In the genomic region with DNA sequence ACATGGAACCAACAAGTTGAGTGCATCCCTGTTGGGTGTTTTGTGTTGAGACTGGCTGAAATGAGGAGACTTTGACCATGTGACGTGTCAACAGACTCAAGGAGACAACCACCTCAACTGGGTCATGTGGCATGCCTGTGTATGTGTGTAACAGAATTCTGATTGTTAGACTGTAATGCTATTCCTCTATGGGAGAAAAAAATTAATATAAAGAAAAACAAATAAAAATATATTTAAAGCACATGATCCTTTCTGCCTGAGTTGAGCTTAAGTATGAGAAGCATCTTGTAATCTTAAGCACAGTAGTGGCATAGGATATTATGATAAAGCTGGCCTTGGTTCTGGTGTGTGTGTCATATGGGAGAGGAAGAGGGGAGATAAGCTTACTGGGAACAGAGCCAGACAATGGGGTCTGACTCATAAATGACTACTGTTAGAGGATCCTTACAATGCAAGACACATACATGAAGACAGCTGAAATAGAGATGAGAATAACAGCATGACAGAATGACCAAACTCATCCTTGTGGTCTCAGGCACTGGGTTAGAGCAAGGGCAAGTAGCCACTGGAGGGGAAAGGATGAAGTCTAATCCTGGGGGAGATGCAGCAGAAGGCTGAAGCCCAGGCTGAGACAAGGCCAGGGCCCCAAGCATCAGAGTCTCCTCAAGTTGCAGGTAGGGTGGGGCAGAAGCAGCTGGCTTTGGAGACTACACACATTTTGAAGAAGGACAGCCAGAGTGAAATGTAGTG, we compare ENCODE assay signal across 8 cellular contexts. TPM values are rescaled to one million over a fixed set of nuclear protein-coding genes. Genes with fewer than 3 reads are reported as not detected.
A peak's percentile ranks its signal among the peaks of the same experiment; 100 is the strongest.
DNase-seq lines count a peak whose midpoint lies in the region; ATAC-seq and TF ChIP-seq lines count a peak whose summit lies in the region.

No MANE protein-coding gene starts in this region.

- H3K27me3 Mint-ChIP-seq in T-helper 2 cell treated with Interferon-gamma antibody and Interleukin-4, amounts not matched to agents 5 μg/mL and 100 μg/mL, for 36 hours (ENCODE audit: low read depth) = peaks cover 7% of the 10 kb centered on the region

- peaks cover 13% of the 10 kb centered on the region for H3K4me1 Mint-ChIP-seq in T-helper 2 cell treated with Interferon-gamma antibody and Interleukin-4, amounts not matched to agents 5 μg/mL and 100 μg/mL, for 36 hours (ENCODE audit: low read depth)

- H3K27me3 ChIP-seq in IMR-90 (ENCODE audit: control insufficient read depth, insufficient read depth, low read length) (no peaks in the 10 kb centered on the region), mesenchymal stem cell (ENCODE audit: control insufficient read depth in 1 of 2, insufficient read depth in 1 of 2, low read length in 2 of 2) (no peaks in the 10 kb centered on the region), colonic mucosa (no peaks in the 10 kb centered on the region)

- H3K79me1 ChIP-seq in IMR-90 (ENCODE audit: low read depth in 1 of 2, low read length in 2 of 2) (peaks cover 0 to 51% of the 10 kb centered on the region in 2 experiments; a peak in 2 of 4 replicates), mesenchymal stem cell (replicated peaks; ENCODE audit: low read length, poor library complexity, severe bottlenecking) (peaks cover 7% of the 10 kb centered on the region)

- no peak for TF ChIP-seq RAD21 in IMR-90 (IDR thresholded peaks at IDR 0.05; ENCODE audit: low read length)

- H3K36me3 ChIP-seq in IMR-90 (ENCODE audit: control insufficient read depth, insufficient read depth, low read length) = peaks cover 27% of the 10 kb centered on the region
- peaks cover 29 to 50% of the 10 kb centered on the region in 2 experiments for H3K36me3 ChIP-seq in mesenchymal stem cell (ENCODE audit: control insufficient read depth in 1 of 2, insufficient read depth in 2 of 2, low read depth in 1 of 2, low read length in 2 of 2)
- H3K36me3 ChIP-seq in colonic mucosa = no peaks in the 10 kb centered on the region

- H3K9me3 ChIP-seq in IMR-90 (ENCODE audit: control insufficient read depth, insufficient read depth, low read length) (no peaks in the 10 kb centered on the region), mesenchymal stem cell (ENCODE audit: control insufficient read depth, low read length) (no peaks in the 10 kb centered on the region), colonic mucosa (no peaks in the 10 kb centered on the region)

- WGBS in IMR-90 (ENCODE audit: extremely low coverage in 2 of 2, insufficient read length in 1 of 2), 2 experiments = no CpG with 5 or more reads among the region's 1 CpG
- 89% methylated on average over 1 of the region's 1 CpG for WGBS in mesenchymal stem cell

- POLR2A ChIA-PET in IMR-90 (lab: Charles Lee; ENCODE audit: unreplicated experiment) = no interaction called here

- H2BK5ac ChIP-seq in IMR-90 (ENCODE audit: low read depth, low read length, poor library complexity, severe bottlenecking) (peak overlapping the region; percentile 84), mesenchymal stem cell (ENCODE audit: low read depth, low read length, poor library complexity, severe bottlenecking) (no peak overlapping the region)

- in situ Hi-C loops in IMR-90 (cut with MboI; ENCODE audit: low sequenced_read_pairs) = loop anchor here (10.0 kb wide), 1 partner anchor 409 kb away; a partner anchor contains a TSS

- peaks cover 24% of the 10 kb centered on the region; the same call in 1 of the 2 replicates for H4K20me1 ChIP-seq in IMR-90 (ENCODE audit: insufficient read depth, low read length)

- peak overlapping the region; percentile 80 for H2BK20ac ChIP-seq in IMR-90 (ENCODE audit: low read depth, low read length)

- peak overlapping the region; percentile 77 for H3K14ac ChIP-seq in IMR-90 (replicated peaks; ENCODE audit: low read depth, low read length)
- H3K14ac ChIP-seq in mesenchymal stem cell (ENCODE audit: low read length in 2 of 2) = no peak overlapping the region

- H3K27ac ChIP-seq in IMR-90 (ENCODE audit: insufficient read depth, low read length) (peak overlapping the region; percentile 72), mesenchymal stem cell (ENCODE audit: low read length, poor library complexity, severe bottlenecking) (peak overlapping the region; percentile 67), colonic mucosa (no peak overlapping the region)

- H3K4me3 ChIP-seq in IMR-90 (ENCODE audit: insufficient read depth, low read depth, low read length) (no peak overlapping the region), mesenchymal stem cell (ENCODE audit: insufficient read depth in 1 of 2, low read depth in 1 of 2, low read length in 2 of 2) (no peak overlapping the region), colonic mucosa (no peak overlapping the region)

- TF ChIP-seq CTCF in IMR-90 (conservative IDR thresholded peaks at IDR 0.05; ENCODE audit: low read depth, low read length) = no peak
- TF ChIP-seq CTCF in colonic mucosa (IDR thresholded peaks at IDR 0.05) = no peak

- H3K56ac ChIP-seq in IMR-90 (ENCODE audit: extremely low read depth, insufficient read depth, low read length) = no peak overlapping the region

- dilution Hi-C loops in IMR-90 (cut with HindIII; ENCODE audit: low sequenced_read_pairs, unreplicated experiment) = no loop called here

- H3K9ac ChIP-seq in IMR-90 (ENCODE audit: low read depth, low read length) = no peak overlapping the region
- H3K9ac ChIP-seq in mesenchymal stem cell (ENCODE audit: low read length) = no peak overlapping the region
- H3K9ac ChIP-seq in colonic mucosa (ENCODE audit: low read depth in 2 of 2, low read length in 2 of 2) = no peak overlapping the region

- peaks cover 21% of the 10 kb centered on the region for H3K36me3 Mint-ChIP-seq in T-helper 2 cell treated with Interferon-gamma antibody and Interleukin-4, amounts not matched to agents 5 μg/mL and 100 μg/mL, for 36 hours (ENCODE audit: low read depth)

- peaks cover 18% of the 10 kb centered on the region for H3K4me1 ChIP-seq in IMR-90 (ENCODE audit: control insufficient read depth, insufficient read depth, low read length)
- H3K4me1 ChIP-seq in mesenchymal stem cell (ENCODE audit: control insufficient read depth, insufficient read depth, low read depth, low read length) = peaks cover 26% of the 10 kb centered on the region
- peaks cover 3% of the 10 kb centered on the region for H3K4me1 ChIP-seq in colonic mucosa

- peak overlapping the region; percentile 47 for H2AK9ac ChIP-seq in IMR-90 (replicated peaks; ENCODE audit: low read depth, low read length, poor library complexity)

- H3K18ac ChIP-seq in IMR-90 (ENCODE audit: low read depth, low read length) = peak overlapping the region; percentile 19
- peak overlapping the region in 1 of 2 experiments; percentile 13 for H3K18ac ChIP-seq in mesenchymal stem cell (ENCODE audit: low read depth in 1 of 2, low read length in 2 of 2)

- TF ChIP-seq POLR2A in IMR-90 (IDR thresholded peaks at IDR 0.05; ENCODE audit: low read depth, low read length) = no peak

- H3K4me2 ChIP-seq in IMR-90 (ENCODE audit: low read depth, low read length) (peak overlapping the region; percentile 4; the same call in 1 of the 2 replicates), mesenchymal stem cell (ENCODE audit: low read length, poor library complexity, severe bottlenecking) (no peak overlapping the region)

- H3K23ac ChIP-seq in IMR-90 (ENCODE audit: low read depth, low read length) (peak overlapping the region; percentile 79), mesenchymal stem cell (ENCODE audit: low read length in 2 of 2) (no peak overlapping the region)

- BruUV-seq in IMR-90 (replicated peaks; lab: Mats Ljungman, UMichigan) = no TSS peak

- no peak overlapping the region for H3K27ac Mint-ChIP-seq in T-helper 2 cell treated with Interferon-gamma antibody and Interleukin-4, amounts not matched to agents 5 μg/mL and 100 μg/mL, for 36 hours

- no peaks in the 10 kb centered on the region for H3K9me3 Mint-ChIP-seq in T-helper 2 cell treated with Interferon-gamma antibody and Interleukin-4, amounts not matched to agents 5 μg/mL and 100 μg/mL, for 36 hours

- peak overlapping the region; percentile 40; the same call in 1 of the 2 replicates for H4K91ac ChIP-seq in IMR-90 (ENCODE audit: insufficient read depth, low read depth, low read length)
- no peak overlapping the region for H4K91ac ChIP-seq in mesenchymal stem cell (ENCODE audit: low read length)

- H2BK120ac ChIP-seq in IMR-90 (ENCODE audit: low read depth, low read length) (peak overlapping the region; percentile 73), mesenchymal stem cell (ENCODE audit: low read depth, low read length) (no peak overlapping the region)

- CTCF ChIA-PET in IMR-90 (lab: Yijun Ruan, JAX) = interaction anchor here (0.5 to 1.4 kb wide), 4 partner anchors 9 to 124 kb away, joined by 3 to 10 read pairs (median 6); no protein-coding TSS in a partner anchor

- no peak overlapping the region for H3K4me3 Mint-ChIP-seq in T-helper 2 cell treated with Interferon-gamma antibody and Interleukin-4, amounts not matched to agents 5 μg/mL and 100 μg/mL, for 36 hours

- H2AFZ ChIP-seq in IMR-90 (replicated peaks; ENCODE audit: low read length, poor library complexity) (peak overlapping the region; percentile 61), mesenchymal stem cell (ENCODE audit: low read depth, low read length) (no peak overlapping the region)

- H2BK12ac ChIP-seq in mesenchymal stem cell (ENCODE audit: low read length in 2 of 2) = no peak overlapping the region

- peaks cover 30% of the 10 kb centered on the region for H3K9me1 ChIP-seq in IMR-90 (ENCODE audit: insufficient read depth, low read length)

- peak; percentile 55 for ATAC-seq in IMR-90 (ENCODE audit: low read depth)
- no peak for ATAC-seq in HG03432 (IDR thresholded peaks at IDR 0.05; ENCODE audit: unreplicated experiment)

- H2AK5ac ChIP-seq in IMR-90 (ENCODE audit: low read depth, low read length) = peak overlapping the region; percentile 92
- no peak overlapping the region for H2AK5ac ChIP-seq in mesenchymal stem cell (ENCODE audit: low read length, severe bottlenecking)

- peak overlapping the region in 1 of 2 experiments; percentile 13; a peak in 1 of 4 replicates for H4K8ac ChIP-seq in IMR-90 (ENCODE audit: low read depth in 2 of 2, low read length in 2 of 2)
- H4K8ac ChIP-seq in mesenchymal stem cell (ENCODE audit: low read length) = peak overlapping the region; percentile 19

- DNase-seq in D341Med (ENCODE audit: low spot score) (peak; percentile 52), IMR-90 (peak; percentile 100), amniotic stem cell (lab: John Stamatoyannopoulos, UW) (peak; percentile 95), mesenchymal stem cell (peak; percentile 99), NCI-H748 treated with DMSO at 0.1 percent for 48 hours (lab: John Stamatoyannopoulos, UW) (no peak), colonic mucosa (no peak)
- DNase-seq in T-helper 2 cell treated with Interferon-gamma antibody and Interleukin-4, amounts not matched to agents 5 μg/mL and 100 μg/mL, for 36 hours (ENCODE audit: low spot score) = no peak

- intact Hi-C loops in IMR-90 (cut with micrococcal nuclease) (no loop called here), colonic mucosa (cut with DNase I) (loop anchor here (10.0 kb wide), 1 partner anchor 51 kb away; no protein-coding TSS in a partner anchor)

- no peak overlapping the region; the same call in 1 of the 2 replicates for H4K5ac ChIP-seq in IMR-90 (ENCODE audit: low read depth, low read length)

- H3K4ac ChIP-seq in IMR-90 (ENCODE audit: low read depth, low read length) (peak overlapping the region; percentile 91), mesenchymal stem cell (ENCODE audit: low read depth in 1 of 2, low read length in 2 of 2) (no peak overlapping the region)

- H2BK15ac ChIP-seq in IMR-90 (ENCODE audit: low read depth, low read length) (peak overlapping the region; percentile 26; the same call in 1 of the 3 replicates), mesenchymal stem cell (ENCODE audit: low read depth, poor library complexity, severe bottlenecking) (no peak overlapping the region)

RNA-seq across cellular contexts. Expression of a gene that starts 9.2 kb away (rescaled TPM):
- 1.1 and 1.3 TPM in 2 replicates for total RNA-seq in IMR-90 (2012; rRNA removed)
- polyA plus RNA-seq in IMR-90 (2012; rRNA removed) = 6.8 and 7.4 TPM in 2 replicates
- 4.7 and 5.8 TPM in 2 replicates for polyA plus RNA-seq in IMR-90 (2012; cell fraction: cytosol; rRNA removed)
- polyA plus RNA-seq in IMR-90 (2012; cell fraction: nucleus; rRNA removed; ENCODE audit: low replicate concordance) = 19.6 and 42.6 TPM in 2 replicates
- polyA plus RNA-seq in mesenchymal stem cell (2013, experiment 1 of 2) = 44.3 TPM
- polyA plus RNA-seq in mesenchymal stem cell (2013, experiment 2 of 2) = 41.7 TPM
- total RNA-seq in colonic mucosa = 10 to 100 TPM; 38.1 to 60.9 TPM

RNA-seq across cellular contexts. Expression of a gene that starts 36.5 kb away (rescaled TPM):
- total RNA-seq in IMR-90 (2012; rRNA removed) = 11.1 and 16.1 TPM in 2 replicates
- polyA plus RNA-seq in IMR-90 (2012; rRNA removed) = 31.1 and 32.4 TPM in 2 replicates
- 18.5 and 21.3 TPM in 2 replicates for polyA plus RNA-seq in IMR-90 (2012; cell fraction: cytosol; rRNA removed)
- polyA plus RNA-seq in IMR-90 (2012; cell fraction: nucleus; rRNA removed; ENCODE audit: low replicate concordance) = 9.5 and 16.5 TPM in 2 replicates
- polyA plus RNA-seq in mesenchymal stem cell (2013, experiment 1 of 2) = 22.2 TPM
- 23.9 TPM for polyA plus RNA-seq in mesenchymal stem cell (2013, experiment 2 of 2)
- total RNA-seq in colonic mucosa = 10 to 100 TPM; 22.3 to 32.6 TPM

Comparison
In these comparisons a context has a peak if more than half of its experiments do, and no peak if none do; other contexts are left out.
1. DNase-seq: peak in D341Med (single experiment), IMR-90 (single experiment), amniotic stem cell (single experiment) and mesenchymal stem cell (single experiment); none in T-helper 2 cell treated with Interferon-gamma antibody and Interleukin-4, amounts not matched to agents 5 μg/mL and 100 μg/mL, for 36 hours (single experiment), NCI-H748 treated with DMSO at 0.1 percent for 48 hours (single experiment) and colonic mucosa (single experiment).
2. RNA of a gene that starts 9.2 kb away (total RNA-seq): 38.1 to 60.9 TPM in colonic mucosa; 1.1 to 1.3 TPM in IMR-90; every median in the first group is over 10 times any median in the second.